Comparison of ENCODE assay signal across 1 cellular context in genomic region chr1:39105841-39106765, GRCh38.
A peak's percentile ranks its signal among the peaks of the same experiment; 100 is the strongest.
TF ChIP-seq lines count a peak whose summit lies in the region.

No MANE protein-coding gene starts in this region.

TF ChIP-seq in HepG2, 621 proteins besides CTCF, POLR2A, EP300 and RAD21 (continued from another document and continues in another):
- no peak; the same call in 1 of the 2 replicates for TF ChIP-seq ZGPAT (CRISPR knock-in tag; IDR thresholded peaks at IDR 0.05)
- TF ChIP-seq REL (CRISPR knock-in tag; conservative IDR thresholded peaks at IDR 0.05): no peak
- no peak for TF ChIP-seq ZNF740 (CRISPR knock-in tag; IDR thresholded peaks at IDR 0.05)
- TF ChIP-seq SALL1 (CRISPR knock-in tag; IDR thresholded peaks at IDR 0.05): peak; percentile 66
- no peak for TF ChIP-seq ZNF546 (CRISPR knock-in tag; conservative IDR thresholded peaks at IDR 0.05)
- TF ChIP-seq TRIM24 (CRISPR knock-in tag; IDR thresholded peaks at IDR 0.05): no peak
- peak; percentile 75 for TF ChIP-seq ELF3 (CRISPR knock-in tag; IDR thresholded peaks at IDR 0.05)
- peak; percentile 42; the same call in 1 of the 2 replicates for TF ChIP-seq ESRRA (CRISPR knock-in tag; IDR thresholded peaks at IDR 0.05; ENCODE audit: low read depth)
- TF ChIP-seq FOXP1 (IDR thresholded peaks at IDR 0.05): no peak
- no peak for TF ChIP-seq FOXP1 (CRISPR knock-in tag; IDR thresholded peaks at IDR 0.05)
- TF ChIP-seq PAX8 (CRISPR knock-in tag; IDR thresholded peaks at IDR 0.05; ENCODE audit: borderline replicate concordance): no peak
- 0 out of 2 replicates have a peak, but pooled peaks have one; percentile 3 for TF ChIP-seq RARG (CRISPR knock-in tag; IDR thresholded peaks at IDR 0.05; ENCODE audit: low read depth)
- peak; percentile 63 for TF ChIP-seq ZNF687 (CRISPR knock-in tag; IDR thresholded peaks at IDR 0.05)
- no peak for TF ChIP-seq ZC3H4 (CRISPR knock-in tag; IDR thresholded peaks at IDR 0.05; ENCODE audit: borderline replicate concordance)
- no peak for TF ChIP-seq FOXA1 (IDR thresholded peaks at IDR 0.05)
- TF ChIP-seq FOXA1 (CRISPR knock-in tag; IDR thresholded peaks at IDR 0.05): peak; percentile 48; the same call in 1 of the 2 replicates
- TF ChIP-seq ZFP91 (CRISPR knock-in tag; IDR thresholded peaks at IDR 0.05; ENCODE audit: borderline replicate concordance): peak; percentile 44; the same call in 1 of the 2 replicates
- TF ChIP-seq HCFC1 (IDR thresholded peaks at IDR 0.05; ENCODE audit: low read depth, low read length): no peak
- no peak for TF ChIP-seq THAP8 (CRISPR knock-in tag; IDR thresholded peaks at IDR 0.05; ENCODE audit: borderline replicate concordance)
- TF ChIP-seq FOSL2 (CRISPR knock-in tag; IDR thresholded peaks at IDR 0.05): peak; percentile 29
- no peak for TF ChIP-seq ZNF691 (CRISPR knock-in tag; IDR thresholded peaks at IDR 0.05; ENCODE audit: borderline replicate concordance, low read depth)
- TF ChIP-seq, protein P1, sequence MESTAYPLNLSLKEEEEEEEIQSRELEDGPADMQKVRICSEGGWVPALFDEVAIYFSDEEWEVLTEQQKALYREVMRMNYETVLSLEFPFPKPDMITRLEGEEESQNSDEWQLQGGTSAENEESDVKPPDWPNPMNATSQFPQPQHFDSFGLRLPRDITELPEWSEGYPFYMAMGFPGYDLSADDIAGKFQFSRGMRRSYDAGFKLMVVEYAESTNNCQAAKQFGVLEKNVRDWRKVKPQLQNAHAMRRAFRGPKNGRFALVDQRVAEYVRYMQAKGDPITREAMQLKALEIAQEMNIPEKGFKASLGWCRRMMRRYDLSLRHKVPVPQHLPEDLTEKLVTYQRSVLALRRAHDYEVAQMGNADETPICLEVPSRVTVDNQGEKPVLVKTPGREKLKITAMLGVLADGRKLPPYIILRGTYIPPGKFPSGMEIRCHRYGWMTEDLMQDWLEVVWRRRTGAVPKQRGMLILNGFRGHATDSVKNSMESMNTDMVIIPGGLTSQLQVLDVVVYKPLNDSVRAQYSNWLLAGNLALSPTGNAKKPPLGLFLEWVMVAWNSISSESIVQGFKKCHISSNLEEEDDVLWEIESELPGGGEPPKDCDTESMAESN (CRISPR knock-in tag; conservative IDR thresholded peaks at IDR 0.05): 0 out of 2 replicates have a peak, but pooled peaks have one; percentile 26
- no peak for TF ChIP-seq PBX3 (CRISPR knock-in tag; IDR thresholded peaks at IDR 0.05; ENCODE audit: borderline replicate concordance)
- TF ChIP-seq NFIB (CRISPR knock-in tag; IDR thresholded peaks at IDR 0.05; ENCODE audit: borderline replicate concordance): no peak
- no peak for TF ChIP-seq ZNF136 (CRISPR knock-in tag; IDR thresholded peaks at IDR 0.05; ENCODE audit: low read depth)
- TF ChIP-seq, protein P2, sequence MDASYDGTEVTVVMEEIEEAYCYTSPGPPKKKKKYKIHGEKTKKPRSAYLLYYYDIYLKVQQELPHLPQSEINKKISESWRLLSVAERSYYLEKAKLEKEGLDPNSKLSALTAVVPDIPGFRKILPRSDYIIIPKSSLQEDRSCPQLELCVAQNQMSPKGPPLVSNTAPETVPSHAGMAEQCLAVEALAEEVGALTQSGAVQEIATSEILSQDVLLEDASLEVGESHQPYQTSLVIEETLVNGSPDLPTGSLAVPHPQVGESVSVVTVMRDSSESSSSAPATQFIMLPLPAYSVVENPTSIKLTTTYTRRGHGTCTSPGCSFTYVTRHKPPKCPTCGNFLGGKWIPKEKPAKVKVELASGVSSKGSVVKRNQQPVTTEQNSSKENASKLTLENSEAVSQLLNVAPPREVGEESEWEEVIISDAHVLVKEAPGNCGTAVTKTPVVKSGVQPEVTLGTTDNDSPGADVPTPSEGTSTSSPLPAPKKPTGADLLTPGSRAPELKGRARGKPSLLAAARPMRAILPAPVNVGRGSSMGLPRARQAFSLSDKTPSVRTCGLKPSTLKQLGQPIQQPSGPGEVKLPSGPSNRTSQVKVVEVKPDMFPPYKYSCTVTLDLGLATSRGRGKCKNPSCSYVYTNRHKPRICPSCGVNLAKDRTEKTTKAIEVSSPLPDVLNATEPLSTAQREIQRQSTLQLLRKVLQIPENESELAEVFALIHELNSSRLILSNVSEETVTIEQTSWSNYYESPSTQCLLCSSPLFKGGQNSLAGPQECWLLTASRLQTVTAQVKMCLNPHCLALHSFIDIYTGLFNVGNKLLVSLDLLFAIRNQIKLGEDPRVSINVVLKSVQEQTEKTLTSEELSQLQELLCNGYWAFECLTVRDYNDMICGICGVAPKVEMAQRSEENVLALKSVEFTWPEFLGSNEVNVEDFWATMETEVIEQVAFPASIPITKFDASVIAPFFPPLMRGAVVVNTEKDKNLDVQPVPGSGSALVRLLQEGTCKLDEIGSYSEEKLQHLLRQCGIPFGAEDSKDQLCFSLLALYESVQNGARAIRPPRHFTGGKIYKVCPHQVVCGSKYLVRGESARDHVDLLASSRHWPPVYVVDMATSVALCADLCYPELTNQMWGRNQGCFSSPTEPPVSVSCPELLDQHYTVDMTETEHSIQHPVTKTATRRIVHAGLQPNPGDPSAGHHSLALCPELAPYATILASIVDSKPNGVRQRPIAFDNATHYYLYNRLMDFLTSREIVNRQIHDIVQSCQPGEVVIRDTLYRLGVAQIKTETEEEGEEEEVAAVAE (CRISPR knock-in tag; IDR thresholded peaks at IDR 0.05; ENCODE audit: borderline replicate concordance): no peak
- 0 out of 2 replicates have a peak, but pooled peaks have one; percentile 12 for TF ChIP-seq HMG20B (CRISPR knock-in tag; conservative IDR thresholded peaks at IDR 0.05)
- no peak for TF ChIP-seq ZNF225 (CRISPR knock-in tag; IDR thresholded peaks at IDR 0.05)
- no peak for TF ChIP-seq KLF13 (CRISPR knock-in tag; IDR thresholded peaks at IDR 0.05)
- no peak for TF ChIP-seq ZKSCAN8 (CRISPR knock-in tag; IDR thresholded peaks at IDR 0.05; ENCODE audit: borderline replicate concordance)
- TF ChIP-seq NFKB2 (CRISPR knock-in tag; IDR thresholded peaks at IDR 0.05; ENCODE audit: borderline replicate concordance): no peak
- TF ChIP-seq CENPBD1 (CRISPR knock-in tag; IDR thresholded peaks at IDR 0.05; ENCODE audit: borderline replicate concordance, low read depth): peak; percentile 51; the same call in 1 of the 2 replicates
- TF ChIP-seq YY1 (IDR thresholded peaks at IDR 0.05; ENCODE audit: insufficient read depth, insufficient replicate concordance, low read depth, low read length): no peak
- TF ChIP-seq TEAD3 (CRISPR knock-in tag; optimal IDR thresholded peaks at IDR 0.05; ENCODE audit: borderline replicate concordance): peak; percentile 46
- TF ChIP-seq MTF1 (CRISPR knock-in tag; IDR thresholded peaks at IDR 0.05): no peak
- TF ChIP-seq HMGXB4 (CRISPR knock-in tag; IDR thresholded peaks at IDR 0.05; ENCODE audit: borderline replicate concordance in 1 of 2, low read depth in 1 of 2): 0 out of 4 replicates have a peak, but pooled peaks of 1 of the 2 experiments have one; percentile 27
- TF ChIP-seq ZBTB7B (CRISPR knock-in tag; IDR thresholded peaks at IDR 0.05): peak; percentile 53; the same call in 1 of the 2 replicates
- no peak for TF ChIP-seq ATM (IDR thresholded peaks at IDR 0.05; ENCODE audit: borderline replicate concordance)
- no peak for TF ChIP-seq MEF2D (CRISPR knock-in tag; IDR thresholded peaks at IDR 0.05)
- TF ChIP-seq TAF1 (CRISPR knock-in tag; IDR thresholded peaks at IDR 0.05): peak; percentile 7; the same call in 1 of the 2 replicates
- no peak for TF ChIP-seq MTA1 (CRISPR knock-in tag; IDR thresholded peaks at IDR 0.05; ENCODE audit: borderline replicate concordance)
- no peak for TF ChIP-seq MIER2 (CRISPR knock-in tag; IDR thresholded peaks at IDR 0.05)
- peak; percentile 58 for TF ChIP-seq FOXA3 (CRISPR knock-in tag; IDR thresholded peaks at IDR 0.05)
- TF ChIP-seq ZNF788 (CRISPR knock-in tag; IDR thresholded peaks at IDR 0.05; ENCODE audit: borderline replicate concordance): no peak
- TF ChIP-seq NBN (conservative IDR thresholded peaks at IDR 0.05): no peak
